In genomic region chr13:45108716-45109706, GRCh38 we compare ENCODE assay signal across 1 cellular context.
TF ChIP-seq lines count a peak whose summit lies in the region.

No MANE protein-coding gene starts in this region.

TF ChIP-seq in K562, 482 proteins besides CTCF, POLR2A, EP300 and RAD21 (continued from another document):
- no peak for TF ChIP-seq MGA (IDR thresholded peaks at IDR 0.05)
- TF ChIP-seq, protein P1, sequence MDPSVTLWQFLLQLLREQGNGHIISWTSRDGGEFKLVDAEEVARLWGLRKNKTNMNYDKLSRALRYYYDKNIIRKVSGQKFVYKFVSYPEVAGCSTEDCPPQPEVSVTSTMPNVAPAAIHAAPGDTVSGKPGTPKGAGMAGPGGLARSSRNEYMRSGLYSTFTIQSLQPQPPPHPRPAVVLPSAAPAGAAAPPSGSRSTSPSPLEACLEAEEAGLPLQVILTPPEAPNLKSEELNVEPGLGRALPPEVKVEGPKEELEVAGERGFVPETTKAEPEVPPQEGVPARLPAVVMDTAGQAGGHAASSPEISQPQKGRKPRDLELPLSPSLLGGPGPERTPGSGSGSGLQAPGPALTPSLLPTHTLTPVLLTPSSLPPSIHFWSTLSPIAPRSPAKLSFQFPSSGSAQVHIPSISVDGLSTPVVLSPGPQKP (CRISPR knock-in tag; IDR thresholded peaks at IDR 0.05) = no peak
- no peak for TF ChIP-seq ARID3A (IDR thresholded peaks at IDR 0.05; ENCODE audit: borderline replicate concordance, low read depth, low read length)
- no peak for TF ChIP-seq UBTF (IDR thresholded peaks at IDR 0.05; ENCODE audit: borderline replicate concordance in 1 of 2, low read depth in 2 of 2, low read length in 2 of 2)
- no peak for TF ChIP-seq PCBP2 (IDR thresholded peaks at IDR 0.05; ENCODE audit: low read depth, low read length, poor library complexity, severe bottlenecking)
- TF ChIP-seq MEIS2 (IDR thresholded peaks at IDR 0.05; ENCODE audit: partially characterized antibody) = peak; percentile 74
- TF ChIP-seq, protein P2, sequence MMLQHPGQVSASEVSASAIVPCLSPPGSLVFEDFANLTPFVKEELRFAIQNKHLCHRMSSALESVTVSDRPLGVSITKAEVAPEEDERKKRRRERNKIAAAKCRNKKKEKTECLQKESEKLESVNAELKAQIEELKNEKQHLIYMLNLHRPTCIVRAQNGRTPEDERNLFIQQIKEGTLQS (IDR thresholded peaks at IDR 0.05) = no peak
- TF ChIP-seq, protein P2 (CRISPR knock-in tag; conservative IDR thresholded peaks at IDR 0.05) = no peak
- TF ChIP-seq ATF7 (IDR thresholded peaks at IDR 0.05) = no peak
- TF ChIP-seq NR4A1 (CRISPR knock-in tag; IDR thresholded peaks at IDR 0.05) = no peak
- TF ChIP-seq NR4A1 (tag; IDR thresholded peaks at IDR 0.05) = no peak
- TF ChIP-seq, protein P3, sequence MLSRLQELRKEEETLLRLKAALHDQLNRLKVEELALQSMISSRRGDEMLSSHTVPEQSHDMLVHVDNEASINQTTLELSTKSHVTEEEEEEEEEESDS (CRISPR knock-in tag; IDR thresholded peaks at IDR 0.05) = no peak
- no peak for TF ChIP-seq CBX2 (IDR thresholded peaks at IDR 0.05; ENCODE audit: insufficient read depth, low read length, poor library complexity, severe bottlenecking)
- no peak for TF ChIP-seq ZBTB12 (CRISPR knock-in tag; IDR thresholded peaks at IDR 0.05)
- TF ChIP-seq PHF8 (IDR thresholded peaks at IDR 0.05; ENCODE audit: borderline replicate concordance, low read length) = no peak
- TF ChIP-seq ZNF274 (IDR thresholded peaks at IDR 0.05; ENCODE audit: borderline replicate concordance, low read depth, low read length) = no peak
TF ChIP-seq in K562: peak in this region for 6.
